ENCODE assay signal across 20 cellular contexts in the genomic region with DNA sequence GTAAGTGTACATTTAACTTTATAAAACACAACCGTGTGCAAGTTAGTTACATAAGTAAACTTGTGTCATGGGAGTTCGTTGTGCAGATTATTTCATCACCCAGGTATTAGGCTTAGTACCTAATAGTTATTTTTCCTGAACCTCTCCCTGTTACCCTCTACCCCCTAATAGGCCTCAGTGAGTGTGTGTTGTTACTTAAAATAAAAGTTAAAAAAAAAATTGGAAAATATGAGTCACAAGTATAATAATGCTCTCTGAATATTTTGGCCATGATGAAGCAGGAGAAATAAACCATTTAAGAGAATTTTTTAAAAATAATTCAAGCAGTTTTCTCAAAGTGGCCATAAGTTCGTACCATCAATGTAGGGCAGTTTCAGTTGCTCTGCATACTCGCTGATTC.
DNase-seq lines count a peak whose midpoint lies in the region; ATAC-seq, FAIRE-seq and TF ChIP-seq lines count a peak whose summit lies in the region.
"Had no signal": no experiment of that assay in that cellular context is flagged by ENCODE, and none has a peak within 500 bp of the region (broad histone marks: within the 10 kb centered on the region; RNA-seq: fewer than 3 reads in every experiment).

No MANE protein-coding gene starts in this region.

- H2AFZ ChIP-seq in osteoblast (ENCODE audit: low read length) = peak overlapping the region; percentile 77

- H3K36me3 Mint-ChIP-seq in CD8-positive, alpha-beta T cell = no peaks in the 10 kb centered on the region
- H3K36me3 Mint-ChIP-seq in endothelial cell (ENCODE audit: low read depth, unreplicated experiment) = no peaks in the 10 kb centered on the region
- no peaks in the 10 kb centered on the region for H3K36me3 Mint-ChIP-seq in activated CD4-positive, alpha-beta T cell treated with anti-CD3 and anti-CD28 coated beads, Interleukin-2, amount 10 ng/mL, durations not matched to agents 24 days and 14 days (ENCODE audit: low read depth)
- H3K36me3 Mint-ChIP-seq: activated CD8-positive, alpha-beta memory T cell treated with anti-CD3 and anti-CD28 coated beads, Interleukin-2, amount 10 ng/mL, durations not matched to agents 7 days and 5 days had no signal

- DNase-seq in GM04503 (ENCODE audit: low read depth) (peak; percentile 3), osteoblast (ENCODE audit: insufficient read length, low spot score, missing footprints) (no peak), endothelial cell (ENCODE audit: low spot score) (no peak), NCI-H446 (lab: John Stamatoyannopoulos, UW) (no peak)
- no peak for DNase-seq in CD8-positive, alpha-beta T cell
- DNase-seq in activated CD4-positive, alpha-beta T cell treated with anti-CD3 and anti-CD28 coated beads, Interleukin-2, amount 10 ng/mL, durations not matched to agents 24 days and 14 days = no peak
- DNase-seq: activated CD4-positive, alpha-beta T cell treated with anti-CD3 and anti-CD28 coated beads for 1 hour; activated CD8-positive, alpha-beta memory T cell treated with anti-CD3 and anti-CD28 coated beads, Interleukin-2, amount 10 ng/mL, durations not matched to agents 7 days and 5 days; activated naive CD8-positive, alpha-beta T cell treated with anti-CD3 and anti-CD28 coated beads, Interleukin-2, amount 50 U/mL, for 24 hours; DMS79 treated with DMSO at 0.1 percent for 48 hours; Kasumi-1; left lung; NCI-H1417 treated with DMSO at 0.1 percent for 48 hours; NCI-H82; occipital lobe had no signal

- TF ChIP-seq CTCF in osteoblast (IDR thresholded peaks at IDR 0.05; ENCODE audit: extremely low read depth, low read depth, low read length) = no peak
- no peak for TF ChIP-seq CTCF in CD8-positive, alpha-beta T cell (IDR thresholded peaks at IDR 0.05)
- no peak for TF ChIP-seq CTCF in endothelial cell (IDR thresholded peaks at IDR 0.05; ENCODE audit: unreplicated experiment)

- intact Hi-C loops in CD8-positive, alpha-beta T cell (cut with DNase I, micrococcal nuclease) = no loop called here
- intact Hi-C loops in activated CD4-positive, alpha-beta T cell treated with anti-CD3 and anti-CD28 coated beads, Interleukin-2, amount 10 ng/mL, durations not matched to agents 24 days and 14 days (cut with micrococcal nuclease) = no loop called here

- H3K9me3 ChIP-seq in osteoblast (ENCODE audit: low read depth, low read length) = no peaks in the 10 kb centered on the region
- H3K9me3 ChIP-seq in CD8-positive, alpha-beta T cell (ENCODE audit: low read length) = no peaks in the 10 kb centered on the region
- H3K9me3 ChIP-seq: SJSA1 had no signal

- no peaks in the 10 kb centered on the region for H4K20me1 ChIP-seq in osteoblast (ENCODE audit: insufficient read depth, low read length)

- no peak overlapping the region for H3K27ac Mint-ChIP-seq in CD8-positive, alpha-beta T cell
- H3K27ac Mint-ChIP-seq in endothelial cell (ENCODE audit: unreplicated experiment) = no peak overlapping the region
- H3K27ac Mint-ChIP-seq in activated CD4-positive, alpha-beta T cell treated with anti-CD3 and anti-CD28 coated beads, Interleukin-2, amount 10 ng/mL, durations not matched to agents 24 days and 14 days = no peak overlapping the region
- H3K27ac Mint-ChIP-seq: activated CD8-positive, alpha-beta memory T cell treated with anti-CD3 and anti-CD28 coated beads, Interleukin-2, amount 10 ng/mL, durations not matched to agents 7 days and 5 days; activated naive CD8-positive, alpha-beta T cell treated with anti-CD3 and anti-CD28 coated beads, Interleukin-2, amount 50 U/mL, for 24 hours had no signal

- FAIRE-seq in endometrium (lab: Jason Lieb, UNC) = peak; percentile 18
- FAIRE-seq: urothelium cell line had no signal

- no peaks in the 10 kb centered on the region for H3K27me3 ChIP-seq in osteoblast (ENCODE audit: insufficient read depth, low read length)
- H3K27me3 ChIP-seq in CD8-positive, alpha-beta T cell (ENCODE audit: insufficient read depth, low read length) = no peaks in the 10 kb centered on the region
- H3K27me3 ChIP-seq: left lung, SJSA1 had no signal

- POLR2A ChIA-PET in CD8-positive, alpha-beta T cell (lab: Charles Lee) = no interaction called here

- no peaks in the 10 kb centered on the region for H3K36me3 ChIP-seq in osteoblast (ENCODE audit: insufficient read depth, low read length)
- no peaks in the 10 kb centered on the region for H3K36me3 ChIP-seq in CD8-positive, alpha-beta T cell (ENCODE audit: insufficient read depth, low read length)
- H3K36me3 ChIP-seq: left lung, SJSA1 had no signal

- H3K9me3 Mint-ChIP-seq in CD8-positive, alpha-beta T cell = peaks cover 8% of the 10 kb centered on the region
- no peaks in the 10 kb centered on the region for H3K9me3 Mint-ChIP-seq in endothelial cell (ENCODE audit: unreplicated experiment)
- peaks cover 4% of the 10 kb centered on the region for H3K9me3 Mint-ChIP-seq in activated CD4-positive, alpha-beta T cell treated with anti-CD3 and anti-CD28 coated beads, Interleukin-2, amount 10 ng/mL, durations not matched to agents 24 days and 14 days
- H3K9me3 Mint-ChIP-seq: activated naive CD8-positive, alpha-beta T cell treated with anti-CD3 and anti-CD28 coated beads, Interleukin-2, amount 50 U/mL, for 24 hours had no signal

- H3K4me3 Mint-ChIP-seq in CD8-positive, alpha-beta T cell = no peak overlapping the region
- H3K4me3 Mint-ChIP-seq in endothelial cell (ENCODE audit: unreplicated experiment) = no peak overlapping the region
- no peak overlapping the region for H3K4me3 Mint-ChIP-seq in activated CD4-positive, alpha-beta T cell treated with anti-CD3 and anti-CD28 coated beads, Interleukin-2, amount 10 ng/mL, durations not matched to agents 24 days and 14 days
- H3K4me3 Mint-ChIP-seq: activated CD8-positive, alpha-beta memory T cell treated with anti-CD3 and anti-CD28 coated beads, Interleukin-2, amount 10 ng/mL, durations not matched to agents 7 days and 5 days; activated naive CD8-positive, alpha-beta T cell treated with anti-CD3 and anti-CD28 coated beads, Interleukin-2, amount 50 U/mL, for 24 hours had no signal

- ATAC-seq in SK-N-SH treated with all-trans-retinoic acid at 6 μM for 48 hours = peak; percentile 19; the same call in 2 of the 3 replicates
- no peak for ATAC-seq in CD8-positive, alpha-beta T cell
- ATAC-seq: activated CD8-positive, alpha-beta memory T cell treated with anti-CD3 and anti-CD28 coated beads, Interleukin-2, amount 10 ng/mL, durations not matched to agents 7 days and 5 days; activated naive CD8-positive, alpha-beta T cell treated with anti-CD3 and anti-CD28 coated beads, Interleukin-2, amount 50 U/mL, for 24 hours; left lung; sciatic nerve had no signal

- peak overlapping the region; percentile 39 for H3K4me3 ChIP-seq in osteoblast (ENCODE audit: insufficient read depth, low read length)
- H3K4me3 ChIP-seq in CD8-positive, alpha-beta T cell (ENCODE audit: low read depth, low read length) = no peak overlapping the region
- H3K4me3 ChIP-seq: left lung, SJSA1 had no signal

- H3K79me2 ChIP-seq in osteoblast (ENCODE audit: insufficient read depth, low read length) = no peaks in the 10 kb centered on the region

- CTCF ChIA-PET in CD8-positive, alpha-beta T cell (lab: Charles Lee) = no interaction called here

- no peaks in the 10 kb centered on the region for H3K27me3 Mint-ChIP-seq in CD8-positive, alpha-beta T cell (ENCODE audit: low read depth)
- no peaks in the 10 kb centered on the region for H3K27me3 Mint-ChIP-seq in endothelial cell (ENCODE audit: unreplicated experiment)
- H3K27me3 Mint-ChIP-seq in activated CD4-positive, alpha-beta T cell treated with anti-CD3 and anti-CD28 coated beads, Interleukin-2, amount 10 ng/mL, durations not matched to agents 24 days and 14 days = no peaks in the 10 kb centered on the region
- H3K27me3 Mint-ChIP-seq: activated CD8-positive, alpha-beta memory T cell treated with anti-CD3 and anti-CD28 coated beads, Interleukin-2, amount 10 ng/mL, durations not matched to agents 7 days and 5 days; activated naive CD8-positive, alpha-beta T cell treated with anti-CD3 and anti-CD28 coated beads, Interleukin-2, amount 50 U/mL, for 24 hours had no signal

- peak overlapping the region; percentile 56 for H3K4me2 ChIP-seq in osteoblast (ENCODE audit: insufficient read depth, low read length)

- H3K4me1 ChIP-seq in osteoblast (ENCODE audit: insufficient read depth, low read length) = no peaks in the 10 kb centered on the region
- H3K4me1 ChIP-seq in CD8-positive, alpha-beta T cell (ENCODE audit: insufficient read depth, low read length) = no peaks in the 10 kb centered on the region
- H3K4me1 ChIP-seq: left lung had no signal

- peak overlapping the region; percentile 62 for H3K27ac ChIP-seq in osteoblast (ENCODE audit: low read depth, low read length)
- no peak overlapping the region for H3K27ac ChIP-seq in CD8-positive, alpha-beta T cell (ENCODE audit: low read depth, low read length)
- H3K27ac ChIP-seq: left lung, SJSA1 had no signal

- H3K4me1 Mint-ChIP-seq in CD8-positive, alpha-beta T cell (ENCODE audit: low read depth) = no peaks in the 10 kb centered on the region
- no peaks in the 10 kb centered on the region for H3K4me1 Mint-ChIP-seq in endothelial cell (ENCODE audit: unreplicated experiment)
- no peaks in the 10 kb centered on the region for H3K4me1 Mint-ChIP-seq in activated CD4-positive, alpha-beta T cell treated with anti-CD3 and anti-CD28 coated beads, Interleukin-2, amount 10 ng/mL, durations not matched to agents 24 days and 14 days
- H3K4me1 Mint-ChIP-seq: activated CD8-positive, alpha-beta memory T cell treated with anti-CD3 and anti-CD28 coated beads, Interleukin-2, amount 10 ng/mL, durations not matched to agents 7 days and 5 days; activated naive CD8-positive, alpha-beta T cell treated with anti-CD3 and anti-CD28 coated beads, Interleukin-2, amount 50 U/mL, for 24 hours had no signal

TF ChIP-seq in SK-N-SH treated with all-trans-retinoic acid at 6 μM for 48 hours, 23 proteins besides CTCF, POLR2A, EP300 and RAD21 (continues in another document):
- TF ChIP-seq CSDC2 (CRISPR knock-in tag; IDR thresholded peaks at IDR 0.05) (no peak), ZFP3 (CRISPR knock-in tag; IDR thresholded peaks at IDR 0.05) (no peak), ZC3H10 (CRISPR knock-in tag; IDR thresholded peaks at IDR 0.05) (no peak), ZFP30 (CRISPR knock-in tag; IDR thresholded peaks at IDR 0.05) (no peak), TCF4 (CRISPR knock-in tag; IDR thresholded peaks at IDR 0.05; ENCODE audit: borderline replicate concordance) (no peak)
- TF ChIP-seq, protein P1, sequence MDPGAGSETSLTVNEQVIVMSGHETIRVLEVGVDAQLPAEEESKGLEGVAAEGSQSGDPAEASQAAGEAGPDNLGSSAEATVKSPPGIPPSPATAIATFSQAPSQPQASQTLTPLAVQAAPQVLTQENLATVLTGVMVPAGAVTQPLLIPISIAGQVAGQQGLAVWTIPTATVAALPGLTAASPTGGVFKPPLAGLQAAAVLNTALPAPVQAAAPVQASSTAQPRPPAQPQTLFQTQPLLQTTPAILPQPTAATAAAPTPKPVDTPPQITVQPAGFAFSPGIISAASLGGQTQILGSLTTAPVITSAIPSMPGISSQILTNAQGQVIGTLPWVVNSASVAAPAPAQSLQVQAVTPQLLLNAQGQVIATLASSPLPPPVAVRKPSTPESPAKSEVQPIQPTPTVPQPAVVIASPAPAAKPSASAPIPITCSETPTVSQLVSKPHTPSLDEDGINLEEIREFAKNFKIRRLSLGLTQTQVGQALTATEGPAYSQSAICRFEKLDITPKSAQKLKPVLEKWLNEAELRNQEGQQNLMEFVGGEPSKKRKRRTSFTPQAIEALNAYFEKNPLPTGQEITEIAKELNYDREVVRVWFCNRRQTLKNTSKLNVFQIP (CRISPR knock-in tag; IDR thresholded peaks at IDR 0.05; ENCODE audit: borderline replicate concordance, low read depth) = no peak
